ENCODE assay signal across 26 cellular contexts in the genomic region with DNA sequence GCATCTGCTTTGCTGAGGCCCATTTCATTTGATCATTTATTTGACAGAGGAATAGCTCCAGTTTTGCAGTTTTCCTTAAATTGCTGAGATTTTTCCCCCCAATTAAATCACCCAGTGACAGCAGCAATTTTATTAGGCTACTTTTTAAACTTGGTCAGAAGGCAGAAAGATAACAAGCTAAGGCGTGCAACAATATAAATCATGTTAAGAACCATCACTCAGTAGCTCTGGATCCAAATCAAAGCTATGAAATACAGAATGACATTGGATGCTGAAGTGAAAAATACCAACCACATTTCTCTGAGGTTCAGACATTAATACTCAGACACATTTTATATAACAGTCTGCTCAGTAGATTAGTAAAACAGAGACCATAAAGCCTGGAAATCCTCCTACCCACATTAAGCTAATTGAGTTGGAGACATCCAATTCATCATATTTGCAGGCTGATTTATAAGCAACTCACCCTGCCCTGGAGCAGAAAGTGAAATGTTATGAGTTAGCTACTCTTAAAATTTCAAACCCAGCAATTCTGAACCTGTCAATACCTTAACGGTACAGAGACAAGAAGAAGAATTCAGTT.
"Had no signal": no experiment of that assay in that cellular context is flagged by ENCODE, and none has a peak within 500 bp of the region (broad histone marks: within the 10 kb centered on the region; RNA-seq: fewer than 3 reads in every experiment).

No MANE protein-coding gene starts in this region.

- H3K4me3 ChIP-seq: esophagus squamous epithelium, heart right ventricle, lower lobe of right lung, right lobe of liver, thyroid gland, vagina had no signal

- H3K27ac ChIP-seq: esophagus squamous epithelium, heart right ventricle, lower lobe of right lung, neutrophil, parathyroid adenoma, right lobe of liver, thyroid gland, vagina had no signal

- FAIRE-seq: endometrium, small intestine had no signal

- H3K79me2 ChIP-seq: parathyroid adenoma had no signal

- H3K36me3 ChIP-seq: esophagus squamous epithelium, heart right ventricle, lower lobe of right lung, neutrophil, right lobe of liver, thyroid gland, vagina had no signal

- H3K27me3 ChIP-seq: esophagus squamous epithelium, heart right ventricle, neutrophil, right lobe of liver, thyroid gland, vagina had no signal

- H2AFZ ChIP-seq: parathyroid adenoma had no signal

- H3K9me3 ChIP-seq: esophagus squamous epithelium, heart right ventricle, lower lobe of right lung, neutrophil, right lobe of liver, thyroid gland, vagina had no signal

- DNase-seq: cortex of kidney; effector memory CD8-positive, alpha-beta T cell; erythroblast; esophagus squamous epithelium; foreskin melanocyte; glutamatergic neuron; heart right ventricle; hypothalamus; immature natural killer cell; islet precursor cell; kidney glomerular epithelial cell; left colon; left ventricle myocardium superior; lower lobe of right lung; natural killer cell; right lobe of liver; small intestine; stimulated activated CD4-positive, alpha-beta T cell treated with anti-CD3 and anti-CD28 coated beads, Interleukin-15, amount 100 ng/mL, for 24 hours; stimulated activated CD4-positive, alpha-beta T cell treated with anti-CD3 and anti-CD28 coated beads, Interleukin-2, amount 100 ng/mL, for 48 hours; stimulated activated naive B cell treated with anti-CD40 and anti-IgM and Interleukin-4, amounts not matched to agents 10 μg/mL and 1 μg/mL and 100 μg/mL, for 72 hours; thyroid gland; trophoblast cell had no signal

- H3K9ac ChIP-seq: parathyroid adenoma had no signal

- H3K4me1 ChIP-seq: esophagus squamous epithelium, heart right ventricle, lower lobe of right lung, parathyroid adenoma, right lobe of liver, thyroid gland, vagina had no signal

- ATAC-seq: effector memory CD8-positive, alpha-beta T cell; heart right ventricle; left colon; left ventricle myocardium superior; lower lobe of right lung; natural killer cell; right lobe of liver; stimulated activated naive B cell treated with anti-CD40 and anti-IgM and Interleukin-4, amounts not matched to agents 10 μg/mL and 1 μg/mL and 100 μg/mL, for 72 hours had no signal
